Comparison of ENCODE assay signal across 1 cellular context in genomic region chr7:47147213-47147631, GRCh38.
TF ChIP-seq lines count a peak whose summit lies in the region.

No MANE protein-coding gene starts in this region.

TF ChIP-seq in liver, 16 proteins besides CTCF, POLR2A, EP300 and RAD21 (continued from another document):
- TF ChIP-seq ZBTB33 (IDR thresholded peaks at IDR 0.05) (peak; percentile 90), MAX (IDR thresholded peaks at IDR 0.05) (peak; percentile 64)
